ENCODE assay signal across 14 cellular contexts in the genomic region with DNA sequence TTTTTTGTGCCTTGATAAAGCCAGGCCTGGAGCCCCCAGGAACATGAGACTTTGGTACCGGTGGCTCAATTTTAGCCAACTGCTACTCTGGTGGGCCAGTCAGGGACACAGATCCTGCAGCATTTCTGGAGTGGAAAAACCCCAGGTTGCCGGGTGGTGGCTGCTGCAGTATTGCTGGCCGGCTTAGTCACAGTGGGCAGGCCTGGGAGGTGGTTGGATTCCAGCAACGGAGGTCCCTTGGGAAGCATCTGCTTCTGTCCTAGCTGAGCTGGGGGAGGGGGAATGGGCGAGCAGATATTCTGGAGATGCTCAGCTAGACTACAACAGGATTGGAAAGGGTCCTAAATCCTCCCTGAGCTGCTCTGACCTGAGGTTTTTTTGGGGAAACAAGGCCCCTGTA. TPM values are rescaled to one million over a fixed set of nuclear protein-coding genes. Genes with fewer than 3 reads are reported as not detected.
DNase-seq lines count a peak whose midpoint lies in the region; ATAC-seq and TF ChIP-seq lines count a peak whose summit lies in the region.
"Had no signal": no experiment of that assay in that cellular context is flagged by ENCODE, and none has a peak within 500 bp of the region (broad histone marks: within the 10 kb centered on the region; RNA-seq: fewer than 3 reads in every experiment).

No MANE protein-coding gene starts in this region.

- CTCF ChIA-PET in A673 (lab: Charles Lee) = no interaction called here

- intact Hi-C loops in A673 (cut with micrococcal nuclease; ENCODE audit: unreplicated experiment) = no loop called here
- intact Hi-C loops in left colon (cut with DNase I, micrococcal nuclease) = no loop called here
- intact Hi-C loops in activated T-helper 1 cell treated with anti-CD3 and anti-CD28 coated beads, Interleukin-12 subunit alpha, Interleukin-12 subunit beta, Interleukin-2, Interleukin-4 antibody, amounts not matched to agents 30 ng/mL and 10 ng/mL and 1 ng/mL, durations not matched to agents 14 hours and 24 hours and 36 hours (cut with micrococcal nuclease) = no loop called here

- H3K27ac ChIP-seq in A673 (ENCODE audit: low read depth, low read length, poor library complexity, severe bottlenecking) (no peak overlapping the region), mesodermal cell (ENCODE audit: low read depth, low read length, severe bottlenecking) (peak overlapping the region; percentile 3)
- H3K27ac ChIP-seq: C4-2B had no signal

- no peak overlapping the region for H3K27ac Mint-ChIP-seq in activated T-helper 1 cell treated with anti-CD3 and anti-CD28 coated beads, Interleukin-12 subunit alpha, Interleukin-12 subunit beta, Interleukin-2, Interleukin-4 antibody, amounts not matched to agents 30 ng/mL and 10 ng/mL and 1 ng/mL, durations not matched to agents 14 hours and 24 hours and 36 hours
- H3K27ac Mint-ChIP-seq: activated T-cell treated with anti-CD3 and anti-CD28 coated beads, Interleukin-2, amount 50 U/mL, for 72 hours; stimulated activated effector memory CD8-positive, alpha-beta T cell treated with anti-CD3 and anti-CD28 coated beads, Interleukin-12 subunit alpha, Interleukin-12 subunit beta, amount 100 ng/mL, for 72 hours had no signal

- H3K36me3 ChIP-seq in A673 (ENCODE audit: insufficient read depth, low read length, poor library complexity, severe bottlenecking) = no peaks in the 10 kb centered on the region
- H3K36me3 ChIP-seq in mesodermal cell (ENCODE audit: control insufficient read depth, insufficient read depth, low read length) = no peaks in the 10 kb centered on the region

- H3K4me3 ChIP-seq in A673 (ENCODE audit: low read depth, low read length, poor library complexity, severe bottlenecking) (no peak overlapping the region), mesodermal cell (ENCODE audit: extremely low read depth, insufficient read depth, low read length, poor library complexity, severe bottlenecking) (no peak overlapping the region)

- POLR2A ChIA-PET in A673 (lab: Charles Lee; ENCODE audit: low non-redundant PET) = no interaction called here

- H3K36me3 Mint-ChIP-seq in activated T-helper 1 cell treated with anti-CD3 and anti-CD28 coated beads, Interleukin-12 subunit alpha, Interleukin-12 subunit beta, Interleukin-2, Interleukin-4 antibody, amounts not matched to agents 30 ng/mL and 10 ng/mL and 1 ng/mL, durations not matched to agents 14 hours and 24 hours and 36 hours (ENCODE audit: low read depth) = no peaks in the 10 kb centered on the region
- H3K36me3 Mint-ChIP-seq: stimulated activated effector memory CD8-positive, alpha-beta T cell treated with anti-CD3 and anti-CD28 coated beads, Interleukin-12 subunit alpha, Interleukin-12 subunit beta, amount 100 ng/mL, for 72 hours had no signal

- TF ChIP-seq CTCF in A673 (conservative IDR thresholded peaks at IDR 0.05; ENCODE audit: low read depth, low read length) = no peak

- no peaks in the 10 kb centered on the region for H3K4me1 Mint-ChIP-seq in activated T-helper 1 cell treated with anti-CD3 and anti-CD28 coated beads, Interleukin-12 subunit alpha, Interleukin-12 subunit beta, Interleukin-2, Interleukin-4 antibody, amounts not matched to agents 30 ng/mL and 10 ng/mL and 1 ng/mL, durations not matched to agents 14 hours and 24 hours and 36 hours (ENCODE audit: low read depth)
- H3K4me1 Mint-ChIP-seq: stimulated activated effector memory CD8-positive, alpha-beta T cell treated with anti-CD3 and anti-CD28 coated beads, Interleukin-12 subunit alpha, Interleukin-12 subunit beta, amount 100 ng/mL, for 72 hours had no signal

- no peak overlapping the region for H3K4me3 Mint-ChIP-seq in activated T-helper 1 cell treated with anti-CD3 and anti-CD28 coated beads, Interleukin-12 subunit alpha, Interleukin-12 subunit beta, Interleukin-2, Interleukin-4 antibody, amounts not matched to agents 30 ng/mL and 10 ng/mL and 1 ng/mL, durations not matched to agents 14 hours and 24 hours and 36 hours
- H3K4me3 Mint-ChIP-seq: activated T-cell treated with anti-CD3 and anti-CD28 coated beads, Interleukin-2, amount 50 U/mL, for 72 hours; stimulated activated effector memory CD8-positive, alpha-beta T cell treated with anti-CD3 and anti-CD28 coated beads, Interleukin-12 subunit alpha, Interleukin-12 subunit beta, amount 100 ng/mL, for 72 hours had no signal

- no TSS peak for BruUV-seq in A673 (replicated peaks; lab: Mats Ljungman, UMichigan)

- H3K4me1 ChIP-seq in A673 (ENCODE audit: insufficient read depth, low read length, poor library complexity, severe bottlenecking) (no peaks in the 10 kb centered on the region), mesodermal cell (ENCODE audit: control insufficient read depth, insufficient read depth, low read length, poor library complexity, severe bottlenecking) (peaks cover 18% of the 10 kb centered on the region)

- 50 to 57% methylated on average over 5 of the region's 5 CpGs for WGBS in mesodermal cell (ENCODE audit: insufficient coverage in 2 of 2), 2 experiments

- no peak for ATAC-seq in left colon

- H3K9me3 ChIP-seq in A673 (ENCODE audit: low read depth, low read length, poor library complexity, severe bottlenecking) = no peaks in the 10 kb centered on the region
- no peaks in the 10 kb centered on the region for H3K9me3 ChIP-seq in mesodermal cell (ENCODE audit: control insufficient read depth, low read length)

- DNase-seq in A673 (ENCODE audit: low spot score) (peak; percentile 68), HT1080 (ENCODE audit: low read depth) (peak; percentile 34), dedifferentiated amniotic fluid mesenchymal stem cell (ENCODE audit: extremely low spot score) (peak; percentile 77), left colon (no peak), AML-193 (lab: John Stamatoyannopoulos, UW) (no peak), NCI-H446 treated with DMSO at 0.1 percent for 48 hours (lab: John Stamatoyannopoulos, UW) (no peak)
- DNase-seq in activated T-helper 1 cell treated with anti-CD3 and anti-CD28 coated beads, Interleukin-12 subunit alpha, Interleukin-12 subunit beta, Interleukin-2, Interleukin-4 antibody, amounts not matched to agents 30 ng/mL and 10 ng/mL and 1 ng/mL, durations not matched to agents 14 hours and 24 hours and 36 hours (ENCODE audit: low spot score) = no peak
- DNase-seq: activated T-cell treated with anti-CD3 and anti-CD28 coated beads, Interleukin-2, amount 50 U/mL, for 72 hours; effector memory CD4-positive, alpha-beta T cell; NCI-H2029 had no signal

- no peaks in the 10 kb centered on the region for H3K9me3 Mint-ChIP-seq in activated T-helper 1 cell treated with anti-CD3 and anti-CD28 coated beads, Interleukin-12 subunit alpha, Interleukin-12 subunit beta, Interleukin-2, Interleukin-4 antibody, amounts not matched to agents 30 ng/mL and 10 ng/mL and 1 ng/mL, durations not matched to agents 14 hours and 24 hours and 36 hours
- H3K9me3 Mint-ChIP-seq: stimulated activated effector memory CD8-positive, alpha-beta T cell treated with anti-CD3 and anti-CD28 coated beads, Interleukin-12 subunit alpha, Interleukin-12 subunit beta, amount 100 ng/mL, for 72 hours had no signal

- peaks cover 17% of the 10 kb centered on the region for H3K27me3 ChIP-seq in A673 (replicated peaks; ENCODE audit: insufficient read depth, low read depth, low read length, poor library complexity)

- peaks cover 13% of the 10 kb centered on the region for H3K27me3 Mint-ChIP-seq in activated T-helper 1 cell treated with anti-CD3 and anti-CD28 coated beads, Interleukin-12 subunit alpha, Interleukin-12 subunit beta, Interleukin-2, Interleukin-4 antibody, amounts not matched to agents 30 ng/mL and 10 ng/mL and 1 ng/mL, durations not matched to agents 14 hours and 24 hours and 36 hours (ENCODE audit: insufficient read depth)

RNA-seq across cellular contexts. Expression of gene ACCSL, which starts 31.7 kb away (rescaled TPM):
- total RNA-seq in A673 (2021) (not detected in 2 replicates), left colon (not detected)
- total RNA-seq in HT1080 (2014; rRNA removed; shearing (Covaris generic)) = not detected in 2 replicates
- 0.15 TPM in 1 of 2 replicates, not detected in the other for polyA plus RNA-seq in HT1080 (2015; cell fraction: cytosol; rRNA removed)
- not detected in 2 replicates for polyA plus RNA-seq in HT1080 (2015; cell fraction: nucleus; rRNA removed)
- not detected for polyA plus RNA-seq in mesodermal cell (2013, experiment 1 of 2)
- polyA plus RNA-seq in mesodermal cell (2013, experiment 2 of 2) = not detected
- total RNA-seq in activated T-helper 1 cell treated with anti-CD3 and anti-CD28 coated beads, Interleukin-12 subunit alpha, Interleukin-12 subunit beta, Interleukin-2, Interleukin-4 antibody, amounts not matched to agents 30 ng/mL and 10 ng/mL and 1 ng/mL, durations not matched to agents 14 hours and 24 hours and 36 hours = not detected in 2 replicates
- polyA plus RNA-seq: liver had no signal

RNA-seq across cellular contexts. Expression of gene ACCS, which starts 49.9 kb away (rescaled TPM):
- total RNA-seq in A673 (2021) (28.4 and 35.3 TPM in 2 replicates), left colon (10 to 100 TPM; 17.5 to 28.6 TPM)
- total RNA-seq in HT1080 (2014; rRNA removed; shearing (Covaris generic)) = 5.0 and 5.8 TPM in 2 replicates
- polyA plus RNA-seq in HT1080 (2015; cell fraction: cytosol; rRNA removed) = 2.3 and 2.4 TPM in 2 replicates
- 45.5 and 52.2 TPM in 2 replicates for polyA plus RNA-seq in HT1080 (2015; cell fraction: nucleus; rRNA removed)
- 6.2 TPM for polyA plus RNA-seq in mesodermal cell (2013, experiment 1 of 2)
- polyA plus RNA-seq in mesodermal cell (2013, experiment 2 of 2) = 4.4 TPM
- 14.7 and 18.1 TPM in 2 replicates for total RNA-seq in activated T-helper 1 cell treated with anti-CD3 and anti-CD28 coated beads, Interleukin-12 subunit alpha, Interleukin-12 subunit beta, Interleukin-2, Interleukin-4 antibody, amounts not matched to agents 30 ng/mL and 10 ng/mL and 1 ng/mL, durations not matched to agents 14 hours and 24 hours and 36 hours

Comparison
In these comparisons a context has a peak if more than half of its experiments do, and no peak if none do; other contexts are left out.
1. DNase-seq: peak in A673 (single experiment), HT1080 (single experiment) and dedifferentiated amniotic fluid mesenchymal stem cell (single experiment); none in left colon (0 of 2), activated T-helper 1 cell treated with anti-CD3 and anti-CD28 coated beads, Interleukin-12 subunit alpha, Interleukin-12 subunit beta, Interleukin-2, Interleukin-4 antibody, amounts not matched to agents 30 ng/mL and 10 ng/mL and 1 ng/mL, durations not matched to agents 14 hours and 24 hours and 36 hours (single experiment), AML-193 (0 of 2) and NCI-H446 treated with DMSO at 0.1 percent for 48 hours (single experiment).